In the genomic region with DNA sequence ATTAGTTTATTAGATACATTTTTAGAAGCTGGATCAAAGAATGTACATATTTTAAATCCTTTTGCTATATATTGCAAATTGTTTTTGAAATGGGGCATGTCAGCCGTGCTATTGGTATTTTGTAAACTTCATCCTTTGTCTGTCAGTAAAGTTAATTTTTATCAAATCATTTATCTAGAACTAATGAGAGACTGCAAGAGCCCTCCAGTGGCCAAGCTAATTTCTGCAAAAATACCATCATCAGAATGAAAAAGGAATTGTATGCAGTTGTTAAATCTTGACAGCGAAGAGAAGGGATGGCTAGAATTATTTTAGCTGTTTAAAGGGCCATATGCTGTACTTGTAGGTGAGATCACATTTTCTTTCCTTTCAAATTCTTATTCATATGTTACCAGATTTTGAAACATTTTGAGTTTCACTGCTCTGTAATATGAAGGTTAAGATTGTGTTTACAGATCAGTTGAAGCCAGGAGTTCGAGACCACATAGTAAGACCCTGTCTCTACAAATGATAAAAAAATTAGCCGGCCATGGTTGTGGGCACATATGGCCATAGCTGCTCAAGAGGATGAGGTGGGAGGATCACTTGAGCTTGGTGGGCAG, we compare ENCODE assay signal across 9 cellular contexts. TPM values are rescaled to one million over a fixed set of nuclear protein-coding genes. Genes with fewer than 3 reads are reported as not detected.
DNase-seq lines count a peak whose midpoint lies in the region; ATAC-seq and TF ChIP-seq lines count a peak whose summit lies in the region.
"Had no signal": no experiment of that assay in that cellular context is flagged by ENCODE, and none has a peak within 500 bp of the region (broad histone marks: within the 10 kb centered on the region; RNA-seq: fewer than 3 reads in every experiment).

No MANE protein-coding gene starts in this region.

- no peaks in the 10 kb centered on the region for H3K36me3 Mint-ChIP-seq in MCF 10A (ENCODE audit: insufficient read depth, unreplicated experiment)
- no peaks in the 10 kb centered on the region for H3K36me3 Mint-ChIP-seq in nephron (ENCODE audit: low read depth)
- H3K36me3 Mint-ChIP-seq: naive thymus-derived CD4-positive, alpha-beta T cell had no signal

- no peak for ATAC-seq in aorta (ENCODE audit: low FRiP score)
- ATAC-seq: naive thymus-derived CD4-positive, alpha-beta T cell had no signal

- no peaks in the 10 kb centered on the region for H3K4me1 ChIP-seq in aorta (ENCODE audit: control insufficient read depth in 1 of 2, insufficient read depth in 2 of 2, low read length in 2 of 2)

- no peaks in the 10 kb centered on the region for H3K9me3 ChIP-seq in aorta (ENCODE audit: control insufficient read depth, low read length)

- DNase-seq in GM10266 (ENCODE audit: extremely low spot score) = peak; percentile 66
- DNase-seq in NCI-H146 (lab: John Stamatoyannopoulos, UW) = peak; percentile 41
- peak; percentile 40 for DNase-seq in MCF 10A (ENCODE audit: unreplicated experiment)
- no peak for DNase-seq in cerebellum (ENCODE audit: low spot score)
- no peak for DNase-seq in aorta
- DNase-seq in activated CD8-positive, alpha-beta memory T cell treated with anti-CD3 and anti-CD28 coated beads for 24 hours = no peak
- no peak for DNase-seq in GDM1 (lab: John Stamatoyannopoulos, UW)

- no peak overlapping the region for H3K27ac ChIP-seq in aorta (ENCODE audit: low read depth in 1 of 2, low read length in 2 of 2)

- H3K27me3 ChIP-seq in aorta (ENCODE audit: control insufficient read depth in 1 of 2, insufficient read depth in 2 of 2, low read length in 1 of 2) = no peaks in the 10 kb centered on the region

- peaks cover 9% of the 10 kb centered on the region for H3K4me1 Mint-ChIP-seq in MCF 10A (ENCODE audit: insufficient read depth, unreplicated experiment)
- peaks cover 8% of the 10 kb centered on the region for H3K4me1 Mint-ChIP-seq in nephron

- H3K27ac Mint-ChIP-seq in MCF 10A (ENCODE audit: low read depth, unreplicated experiment) (no peak overlapping the region), nephron (peak overlapping the region in 2 of 3 experiments; percentile 25 to 35)

- H3K9me3 Mint-ChIP-seq in MCF 10A (ENCODE audit: unreplicated experiment) = no peaks in the 10 kb centered on the region
- H3K9me3 Mint-ChIP-seq in nephron = no peaks in the 10 kb centered on the region
- H3K9me3 Mint-ChIP-seq: naive thymus-derived CD4-positive, alpha-beta T cell had no signal

- TF ChIP-seq CTCF in GM10266 (IDR thresholded peaks at IDR 0.05; ENCODE audit: control insufficient read depth, insufficient read depth, low read depth, missing control alignments) = peak; percentile 76
- TF ChIP-seq CTCF in MCF 10A (IDR thresholded peaks at IDR 0.05; ENCODE audit: unreplicated experiment) = peak; percentile 61
- peak; percentile 59 to 66 (median 61) for TF ChIP-seq CTCF in nephron (IDR thresholded peaks at IDR 0.05; ENCODE audit: unreplicated experiment in 3 of 3)

- H3K4me3 Mint-ChIP-seq in MCF 10A (ENCODE audit: unreplicated experiment) = no peak overlapping the region
- H3K4me3 Mint-ChIP-seq in nephron = no peak overlapping the region
- H3K4me3 Mint-ChIP-seq: naive thymus-derived CD4-positive, alpha-beta T cell had no signal

- CTCF ChIA-PET in MCF 10A (lab: Yijun Ruan, JAX) = interaction anchor here (0.5 to 15.5 kb wide), 43 partner anchors 13 to 548 kb away, joined by 3 to 435 read pairs (median 3); no protein-coding TSS in a partner anchor

- POLR2A ChIA-PET in MCF 10A (lab: Yijun Ruan, JAX) = interaction anchor here (0.6 to 6.6 kb wide), 3 partner anchors 107 to 400 kb away, joined by 3 to 63 read pairs (median 4); no protein-coding TSS in a partner anchor

- 55% methylated on average over 4 of the region's 4 CpGs for WGBS in aorta, 2 donors

- H3K4me3 ChIP-seq in aorta (ENCODE audit: low read length in 2 of 2) = no peak overlapping the region

- intact Hi-C loops in MCF 10A (cut with micrococcal nuclease) (loop anchor here (1.0 to 5.0 kb wide), 6 partner anchors 100 to 648 kb away; no protein-coding TSS in a partner anchor), aorta (cut with DNase I) (loop anchor here in 1 of 2 donors (5.0 kb wide), 1 partner anchor 98 kb away; no protein-coding TSS in a partner anchor)

- H3K27me3 Mint-ChIP-seq in MCF 10A (ENCODE audit: insufficient read depth, unreplicated experiment) (no peaks in the 10 kb centered on the region), nephron (ENCODE audit: low read depth) (no peaks in the 10 kb centered on the region)

- no TSS peak for BruUV-seq in MCF 10A (replicated peaks; lab: Mats Ljungman, UMichigan)

- H3K36me3 ChIP-seq in aorta (ENCODE audit: control insufficient read depth in 1 of 2, insufficient read depth in 2 of 2, low read length in 1 of 2) = no peaks in the 10 kb centered on the region

RNA-seq across cellular contexts. Expression of a gene that starts 8.1 kb away (rescaled TPM):
- total RNA-seq in MCF 10A (2022) (not detected in 2 replicates), cerebellum (39.6 TPM), aorta (10 to 100 TPM in 1 of 2 donors, 1 to 10 TPM in 1; 5.1 to 11.9 TPM)
- 1 to 10 TPM in 1 of 2 donors, under 1 TPM in 1; 0.36 to 1.4 TPM for polyA plus RNA-seq in aorta
- total RNA-seq: naive thymus-derived CD4-positive, alpha-beta T cell had no signal
- polyA plus RNA-seq: naive thymus-derived CD4-positive, alpha-beta T cell had no signal

RNA-seq across cellular contexts. Expression of a gene that starts 53.0 kb away (rescaled TPM):
- total RNA-seq in MCF 10A (2022) (31.9 and 34.7 TPM in 2 replicates), cerebellum (68.2 TPM), aorta (100 to 1,000 TPM in 1 of 2 donors, 10 to 100 TPM in 1; 98.7 to 134 TPM)
- 10 to 100 TPM; 13.6 to 16.5 TPM for polyA plus RNA-seq in aorta

Comparison
In these comparisons a context has a peak if more than half of its experiments do, and no peak if none do; other contexts are left out.
1. DNase-seq: peak in GM10266 (single experiment), NCI-H146 (single experiment) and MCF 10A (single experiment); none in cerebellum (single experiment), aorta (0 of 2), activated CD8-positive, alpha-beta memory T cell treated with anti-CD3 and anti-CD28 coated beads for 24 hours (single experiment) and GDM1 (single experiment).
2. Peak in every context shown above with its lines, with median percentiles within 50 percentile points of each other: CTCF ChIP-seq.